Comparison of ENCODE assay signal across 24 cellular contexts in the genomic region with DNA sequence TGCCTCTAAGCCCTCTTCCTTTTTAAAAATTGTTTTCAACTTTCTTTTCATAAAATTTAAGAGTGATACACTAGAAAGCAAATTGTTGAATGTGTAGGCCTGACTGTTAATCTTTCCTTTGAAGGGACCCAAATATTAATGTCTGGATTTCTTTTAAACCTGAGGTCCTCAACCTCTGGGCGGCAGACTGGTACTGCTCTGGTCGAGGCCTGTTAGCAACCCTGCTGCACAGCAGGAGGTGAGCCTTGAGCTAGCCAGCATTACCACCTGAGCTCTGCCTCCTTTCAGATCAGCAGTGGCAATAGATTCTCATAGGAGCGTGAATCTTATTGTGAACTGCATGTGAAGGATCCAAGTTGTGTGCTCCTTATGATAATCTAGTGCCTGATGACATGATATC.
DNase-seq lines count a peak whose midpoint lies in the region; ATAC-seq and TF ChIP-seq lines count a peak whose summit lies in the region.
"Had no signal": no experiment of that assay in that cellular context is flagged by ENCODE, and none has a peak within 500 bp of the region (broad histone marks: within the 10 kb centered on the region; RNA-seq: fewer than 3 reads in every experiment).

No MANE protein-coding gene starts in this region.

- H3K4me3 Mint-ChIP-seq in glutamatergic neuron (ENCODE audit: unreplicated experiment), result no peak overlapping the region
- no peak overlapping the region for H3K4me3 Mint-ChIP-seq in activated CD8-positive, alpha-beta memory T cell treated with anti-CD3 and anti-CD28 coated beads, Interleukin-2, amount 10 ng/mL, durations not matched to agents 7 days and 5 days
- H3K4me3 Mint-ChIP-seq: CD4-positive, alpha-beta T cell; immature natural killer cell; stimulated activated effector memory CD8-positive, alpha-beta T cell treated with anti-CD3 and anti-CD28 coated beads, Interleukin-12 subunit alpha, Interleukin-12 subunit beta, amount 100 ng/mL, for 72 hours; T-cell had no signal

- H3K9me3 Mint-ChIP-seq in glutamatergic neuron (ENCODE audit: unreplicated experiment), result no peaks in the 10 kb centered on the region
- H3K9me3 Mint-ChIP-seq in activated CD8-positive, alpha-beta memory T cell treated with anti-CD3 and anti-CD28 coated beads, Interleukin-2, amount 10 ng/mL, durations not matched to agents 7 days and 5 days (ENCODE audit: low read depth), result no peaks in the 10 kb centered on the region
- H3K9me3 Mint-ChIP-seq: CD4-positive, alpha-beta T cell; stimulated activated effector memory CD8-positive, alpha-beta T cell treated with anti-CD3 and anti-CD28 coated beads, Interleukin-12 subunit alpha, Interleukin-12 subunit beta, amount 100 ng/mL, for 72 hours; T-cell had no signal

- no peak overlapping the region for H3K27ac Mint-ChIP-seq in glutamatergic neuron (ENCODE audit: unreplicated experiment)
- H3K27ac Mint-ChIP-seq in activated CD8-positive, alpha-beta memory T cell treated with anti-CD3 and anti-CD28 coated beads, Interleukin-2, amount 10 ng/mL, durations not matched to agents 7 days and 5 days, result no peak overlapping the region
- H3K27ac Mint-ChIP-seq: CD4-positive, alpha-beta T cell; immature natural killer cell; stimulated activated effector memory CD8-positive, alpha-beta T cell treated with anti-CD3 and anti-CD28 coated beads, Interleukin-12 subunit alpha, Interleukin-12 subunit beta, amount 100 ng/mL, for 72 hours; T-cell had no signal

- no peaks in the 10 kb centered on the region for H3K36me3 Mint-ChIP-seq in glutamatergic neuron (ENCODE audit: unreplicated experiment)
- no peaks in the 10 kb centered on the region for H3K36me3 Mint-ChIP-seq in activated CD8-positive, alpha-beta memory T cell treated with anti-CD3 and anti-CD28 coated beads, Interleukin-2, amount 10 ng/mL, durations not matched to agents 7 days and 5 days
- H3K36me3 Mint-ChIP-seq: immature natural killer cell; stimulated activated effector memory CD8-positive, alpha-beta T cell treated with anti-CD3 and anti-CD28 coated beads, Interleukin-12 subunit alpha, Interleukin-12 subunit beta, amount 100 ng/mL, for 72 hours; T-cell had no signal

- H2AFZ ChIP-seq in neural cell (ENCODE audit: low read depth, low read length), result no peak overlapping the region

- H3K27me3 Mint-ChIP-seq in glutamatergic neuron (ENCODE audit: unreplicated experiment), result no peaks in the 10 kb centered on the region
- H3K27me3 Mint-ChIP-seq in activated CD8-positive, alpha-beta memory T cell treated with anti-CD3 and anti-CD28 coated beads, Interleukin-2, amount 10 ng/mL, durations not matched to agents 7 days and 5 days, result no peaks in the 10 kb centered on the region
- H3K27me3 Mint-ChIP-seq: CD4-positive, alpha-beta T cell; T-cell had no signal

- no peaks in the 10 kb centered on the region for H3K79me2 ChIP-seq in neural cell (replicated peaks; ENCODE audit: insufficient read depth, low read length)

- peak; percentile 53 for ATAC-seq in HG03432 (IDR thresholded peaks at IDR 0.05; ENCODE audit: unreplicated experiment)
- no peak for ATAC-seq in HG02588 (IDR thresholded peaks at IDR 0.05; ENCODE audit: unreplicated experiment)
- no peak for ATAC-seq in activated CD8-positive, alpha-beta memory T cell treated with anti-CD3 and anti-CD28 coated beads, Interleukin-2, amount 10 ng/mL, durations not matched to agents 7 days and 5 days
- ATAC-seq: gastrocnemius medialis; right cardiac atrium; stimulated activated effector memory CD8-positive, alpha-beta T cell treated with anti-CD3 and anti-CD28 coated beads, Interleukin-12 subunit alpha, Interleukin-12 subunit beta, amount 100 ng/mL, for 72 hours; T-cell had no signal

- H3K4me1 Mint-ChIP-seq in glutamatergic neuron (ENCODE audit: low read depth, unreplicated experiment), result no peaks in the 10 kb centered on the region
- H3K4me1 Mint-ChIP-seq in activated CD8-positive, alpha-beta memory T cell treated with anti-CD3 and anti-CD28 coated beads, Interleukin-2, amount 10 ng/mL, durations not matched to agents 7 days and 5 days, result no peaks in the 10 kb centered on the region
- H3K4me1 Mint-ChIP-seq: immature natural killer cell; stimulated activated effector memory CD8-positive, alpha-beta T cell treated with anti-CD3 and anti-CD28 coated beads, Interleukin-12 subunit alpha, Interleukin-12 subunit beta, amount 100 ng/mL, for 72 hours; T-cell had no signal

- no peaks in the 10 kb centered on the region for H4K20me1 ChIP-seq in neural cell (ENCODE audit: insufficient read depth)

- no peak overlapping the region for H3K9ac ChIP-seq in neural cell (ENCODE audit: low read length)

- H3K9me2 ChIP-seq in neural cell (ENCODE audit: insufficient read depth, low read length), result no peaks in the 10 kb centered on the region

- no peak overlapping the region for H3K4me2 ChIP-seq in neural cell (ENCODE audit: low read length)

- CTCF ChIA-PET in activated CD8-positive, alpha-beta memory T cell treated with anti-CD3 and anti-CD28 coated beads, Interleukin-2, amount 10 ng/mL, durations not matched to agents 7 days and 5 days (lab: Charles Lee), result no interaction called here

- H3K9me3 ChIP-seq in neural cell (ENCODE audit: low read length), result no peaks in the 10 kb centered on the region
- H3K9me3 ChIP-seq: gastrocnemius medialis had no signal

- H3K36me3 ChIP-seq in neural cell (ENCODE audit: insufficient read depth, low read length), result no peaks in the 10 kb centered on the region
- H3K36me3 ChIP-seq: gastrocnemius medialis had no signal

- TF ChIP-seq CTCF in GM12864 (IDR thresholded peaks at IDR 0.05; ENCODE audit: low read depth, low read length, missing control alignments) (peak; percentile 9), glutamatergic neuron (IDR thresholded peaks at IDR 0.05; ENCODE audit: partially characterized antibody, unreplicated experiment) (no peak), neural cell (IDR thresholded peaks at IDR 0.05; ENCODE audit: poor library complexity, severe bottlenecking) (no peak)

- no peaks in the 10 kb centered on the region for H3F3A ChIP-seq in neural cell (ENCODE audit: insufficient read depth, low read length, poor library complexity, severe bottlenecking)

- no peak overlapping the region for H3K27ac ChIP-seq in neural cell (ENCODE audit: low read length)
- H3K27ac ChIP-seq: dorsolateral prefrontal cortex, gastrocnemius medialis had no signal

- no peak for TF ChIP-seq EP300 in neural cell (conservative IDR thresholded peaks at IDR 0.05; ENCODE audit: poor library complexity, severe bottlenecking)

- H3K4me3 ChIP-seq in GM12864 (ENCODE audit: low read depth, low read length), result no peak overlapping the region
- H3K4me3 ChIP-seq in neural cell (ENCODE audit: low read length), result no peak overlapping the region
- H3K4me3 ChIP-seq: dorsolateral prefrontal cortex, gastrocnemius medialis had no signal

- TF ChIP-seq RAD21 in neural cell (conservative IDR thresholded peaks at IDR 0.05), result peak; percentile 13

- DNase-seq in GM12864 (ENCODE audit: low read depth) (no peak), glutamatergic neuron (peak; percentile 21), hepatic stellate cell (ENCODE audit: low spot score) (no peak)
- no peak for DNase-seq in activated CD8-positive, alpha-beta memory T cell treated with anti-CD3 and anti-CD28 coated beads, Interleukin-2, amount 50 U/mL, for 4 hours
- no peak for DNase-seq in activated CD8-positive, alpha-beta memory T cell treated with anti-CD3 and anti-CD28 coated beads, Interleukin-2, amount 10 ng/mL, durations not matched to agents 7 days and 5 days
- DNase-seq: activated naive CD4-positive, alpha-beta T cell treated with Interleukin-2 at 50 U/mL for 16 hours; CD4-positive, alpha-beta T cell; central memory CD4-positive, alpha-beta T cell; DND-41; dorsolateral prefrontal cortex; gastrocnemius medialis; immature natural killer cell; IMR-90; MV-4-11; NCI-H187 treated with DMSO at 0.1 percent for 48 hours; NCI-H524 treated with DMSO at 0.1 percent for 48 hours; occipital lobe; right cardiac atrium; SHP77 treated with DMSO at 0.1 percent for 48 hours; T-cell had no signal

- H3K27me3 ChIP-seq in neural cell (ENCODE audit: insufficient read depth, low read depth, low read length), result no peaks in the 10 kb centered on the region
- H3K27me3 ChIP-seq: dorsolateral prefrontal cortex, gastrocnemius medialis had no signal

TF ChIP-seq in neural cell, 6 proteins besides CTCF, POLR2A, EP300 and RAD21:
- TF ChIP-seq EZH2 (IDR thresholded peaks at IDR 0.05; ENCODE audit: borderline replicate concordance, insufficient read depth, low read length, poor library complexity, severe bottlenecking) (no peak), TAF1 (IDR thresholded peaks at IDR 0.05; ENCODE audit: low read depth) (no peak)
